ENCODE assay signal across 1 cellular context in genomic region chr1:160261878-160262794, GRCh38.
TF ChIP-seq lines count a peak whose summit lies in the region.

DCAF8 (minus strand) TSS chr1:160262549; CDS start chr1:160244008, 18,541 bp downstream.

TF ChIP-seq in HepG2, 621 proteins besides CTCF, POLR2A, EP300 and RAD21 (continued from another document and continues in another):
- TF ChIP-seq HNF1A (IDR thresholded peaks at IDR 0.05; ENCODE audit: low read depth) (no peak), HNF1A (CRISPR knock-in tag; IDR thresholded peaks at IDR 0.05; ENCODE audit: borderline replicate concordance) (peak; percentile 16; the same call in 1 of the 2 replicates), ZNF761 (CRISPR knock-in tag; conservative IDR thresholded peaks at IDR 0.05) (peak; percentile 88; the same call in 1 of the 2 replicates), GMEB1 (CRISPR knock-in tag; IDR thresholded peaks at IDR 0.05; ENCODE audit: borderline replicate concordance) (peak; percentile 94), GABPB1 (CRISPR knock-in tag; IDR thresholded peaks at IDR 0.05) (peak; percentile 91), GFI1 (CRISPR knock-in tag; IDR thresholded peaks at IDR 0.05; ENCODE audit: borderline replicate concordance) (peak; percentile 74; the same call in 1 of the 2 replicates), CBX1 (IDR thresholded peaks at IDR 0.05; ENCODE audit: low read depth) (peak; percentile 75), REL (CRISPR knock-in tag; conservative IDR thresholded peaks at IDR 0.05) (peak; percentile 66; the same call in 1 of the 2 replicates), ZNF281 (CRISPR knock-in tag; IDR thresholded peaks at IDR 0.05; ENCODE audit: borderline replicate concordance) (peak; percentile 87; the same call in 1 of the 2 replicates), NFE2L1 (CRISPR knock-in tag; IDR thresholded peaks at IDR 0.05; ENCODE audit: borderline replicate concordance) (peak; percentile 50; the same call in 1 of the 2 replicates), RBAK (CRISPR knock-in tag; IDR thresholded peaks at IDR 0.05) (no peak), CC2D1A (CRISPR knock-in tag; IDR thresholded peaks at IDR 0.05) (no peak), ZNF558 (CRISPR knock-in tag; IDR thresholded peaks at IDR 0.05; ENCODE audit: borderline replicate concordance) (no peak; the same call in 1 of the 2 replicates), ZNF746 (CRISPR knock-in tag; IDR thresholded peaks at IDR 0.05) (no peak), ZNF232 (CRISPR knock-in tag; IDR thresholded peaks at IDR 0.05; ENCODE audit: borderline replicate concordance) (no peak), PAX8 (CRISPR knock-in tag; IDR thresholded peaks at IDR 0.05; ENCODE audit: borderline replicate concordance) (peak; percentile 79; the same call in 1 of the 2 replicates), HNF4A (CRISPR knock-in tag; IDR thresholded peaks at IDR 0.05) (peak; percentile 3; the same call in 1 of the 2 replicates), AHDC1 (CRISPR knock-in tag; IDR thresholded peaks at IDR 0.05; ENCODE audit: borderline replicate concordance) (peak; percentile 63; the same call in 1 of the 2 replicates), NR0B2 (CRISPR knock-in tag; IDR thresholded peaks at IDR 0.05) (no peak; the same call in 1 of the 2 replicates), ZNF160 (CRISPR knock-in tag; IDR thresholded peaks at IDR 0.05) (no peak)
- TF ChIP-seq, protein P1, sequence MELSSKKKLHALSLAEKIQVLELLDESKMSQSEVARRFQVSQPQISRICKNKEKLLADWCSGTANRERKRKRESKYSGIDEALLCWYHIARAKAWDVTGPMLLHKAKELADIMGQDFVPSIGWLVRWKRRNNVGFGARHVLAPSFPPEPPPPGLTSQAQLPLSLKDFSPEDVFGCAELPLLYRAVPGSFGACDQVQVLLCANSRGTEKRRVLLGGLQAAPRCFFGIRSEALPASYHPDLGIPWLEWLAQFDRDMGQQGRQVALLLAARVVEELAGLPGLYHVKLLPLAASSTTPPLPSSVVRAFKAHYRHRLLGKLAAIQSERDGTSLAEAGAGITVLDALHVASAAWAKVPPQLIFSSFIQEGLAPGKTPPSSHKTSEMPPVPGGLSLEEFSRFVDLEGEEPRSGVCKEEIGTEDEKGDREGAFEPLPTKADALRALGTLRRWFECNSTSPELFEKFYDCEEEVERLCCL (CRISPR knock-in tag; IDR thresholded peaks at IDR 0.05; ENCODE audit: borderline replicate concordance): no peak
- TF ChIP-seq, protein P2, sequence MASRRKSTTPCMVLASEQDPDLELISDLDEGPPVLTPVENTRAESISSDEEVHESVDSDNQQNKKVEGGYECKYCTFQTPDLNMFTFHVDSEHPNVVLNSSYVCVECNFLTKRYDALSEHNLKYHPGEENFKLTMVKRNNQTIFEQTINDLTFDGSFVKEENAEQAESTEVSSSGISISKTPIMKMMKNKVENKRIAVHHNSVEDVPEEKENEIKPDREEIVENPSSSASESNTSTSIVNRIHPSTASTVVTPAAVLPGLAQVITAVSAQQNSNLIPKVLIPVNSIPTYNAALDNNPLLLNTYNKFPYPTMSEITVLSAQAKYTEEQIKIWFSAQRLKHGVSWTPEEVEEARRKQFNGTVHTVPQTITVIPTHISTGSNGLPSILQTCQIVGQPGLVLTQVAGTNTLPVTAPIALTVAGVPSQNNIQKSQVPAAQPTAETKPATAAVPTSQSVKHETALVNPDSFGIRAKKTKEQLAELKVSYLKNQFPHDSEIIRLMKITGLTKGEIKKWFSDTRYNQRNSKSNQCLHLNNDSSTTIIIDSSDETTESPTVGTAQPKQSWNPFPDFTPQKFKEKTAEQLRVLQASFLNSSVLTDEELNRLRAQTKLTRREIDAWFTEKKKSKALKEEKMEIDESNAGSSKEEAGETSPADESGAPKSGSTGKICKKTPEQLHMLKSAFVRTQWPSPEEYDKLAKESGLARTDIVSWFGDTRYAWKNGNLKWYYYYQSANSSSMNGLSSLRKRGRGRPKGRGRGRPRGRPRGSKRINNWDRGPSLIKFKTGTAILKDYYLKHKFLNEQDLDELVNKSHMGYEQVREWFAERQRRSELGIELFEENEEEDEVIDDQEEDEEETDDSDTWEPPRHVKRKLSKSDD (CRISPR knock-in tag; IDR thresholded peaks at IDR 0.05; ENCODE audit: low read depth): no peak; the same call in 1 of the 2 replicates
- TF ChIP-seq, protein P3, sequence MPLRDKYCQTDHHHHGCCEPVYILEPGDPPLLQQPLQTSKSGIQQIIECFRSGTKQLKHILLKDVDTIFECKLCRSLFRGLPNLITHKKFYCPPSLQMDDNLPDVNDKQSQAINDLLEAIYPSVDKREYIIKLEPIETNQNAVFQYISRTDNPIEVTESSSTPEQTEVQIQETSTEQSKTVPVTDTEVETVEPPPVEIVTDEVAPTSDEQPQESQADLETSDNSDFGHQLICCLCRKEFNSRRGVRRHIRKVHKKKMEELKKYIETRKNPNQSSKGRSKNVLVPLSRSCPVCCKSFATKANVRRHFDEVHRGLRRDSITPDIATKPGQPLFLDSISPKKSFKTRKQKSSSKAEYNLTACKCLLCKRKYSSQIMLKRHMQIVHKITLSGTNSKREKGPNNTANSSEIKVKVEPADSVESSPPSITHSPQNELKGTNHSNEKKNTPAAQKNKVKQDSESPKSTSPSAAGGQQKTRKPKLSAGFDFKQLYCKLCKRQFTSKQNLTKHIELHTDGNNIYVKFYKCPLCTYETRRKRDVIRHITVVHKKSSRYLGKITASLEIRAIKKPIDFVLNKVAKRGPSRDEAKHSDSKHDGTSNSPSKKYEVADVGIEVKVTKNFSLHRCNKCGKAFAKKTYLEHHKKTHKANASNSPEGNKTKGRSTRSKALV (CRISPR knock-in tag; IDR thresholded peaks at IDR 0.05): no peak
- TF ChIP-seq, protein P4, sequence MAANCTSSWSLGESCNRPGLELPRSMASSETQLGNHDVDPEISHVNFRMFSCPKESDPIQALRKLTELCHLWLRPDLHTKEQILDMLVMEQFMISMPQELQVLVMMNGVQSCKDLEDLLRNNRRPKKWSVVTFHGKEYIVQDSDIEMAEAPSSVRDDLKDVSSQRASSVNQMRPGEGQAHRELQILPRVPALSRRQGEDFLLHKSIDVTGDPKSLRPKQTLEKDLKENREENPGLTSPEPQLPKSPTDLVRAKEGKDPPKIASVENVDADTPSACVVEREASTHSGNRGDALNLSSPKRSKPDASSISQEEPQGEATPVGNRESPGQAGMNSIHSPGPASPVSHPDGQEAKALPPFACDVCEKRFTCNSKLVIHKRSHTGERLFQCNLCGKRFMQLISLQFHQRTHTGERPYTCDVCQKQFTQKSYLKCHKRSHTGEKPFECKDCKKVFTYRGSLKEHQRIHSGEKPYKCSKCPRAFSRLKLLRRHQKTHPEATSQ (CRISPR knock-in tag; IDR thresholded peaks at IDR 0.05; ENCODE audit: borderline replicate concordance): 0 out of 2 replicates have a peak, but pooled peaks have one; percentile 70
